In genomic region chr19:28154077-28154476, GRCh38 we compare ENCODE assay signal across 28 cellular contexts.
"Had no signal": no experiment of that assay in that cellular context is flagged by ENCODE, and none has a peak within 500 bp of the region (broad histone marks: within the 10 kb centered on the region; RNA-seq: fewer than 3 reads in every experiment).

No MANE protein-coding gene starts in this region.

- H3K4me1 Mint-ChIP-seq: stimulated activated effector memory CD8-positive, alpha-beta T cell treated with anti-CD3 and anti-CD28 coated beads, Interleukin-12 subunit alpha, Interleukin-12 subunit beta, amount 100 ng/mL, for 72 hours; stimulated activated memory B cell treated with anti-CD40 and anti-IgM and Interleukin-4, amounts not matched to agents 10 μg/mL and 1 μg/mL and 100 μg/mL, for 72 hours; stimulated activated naive CD8-positive, alpha-beta T cell treated with anti-CD3 and anti-CD28 coated beads, Interleukin-15, amount 100 ng/mL, for 72 hours had no signal

- H3K27me3 ChIP-seq: stomach, suprapubic skin, testis, thyroid gland, tibial artery, tibial nerve, transverse colon, upper lobe of left lung, uterus, vagina had no signal

- H3K9me3 Mint-ChIP-seq: stimulated activated naive CD8-positive, alpha-beta T cell treated with anti-CD3 and anti-CD28 coated beads, Interleukin-15, Interleukin-2, amounts not matched to agents 100 ng/mL and 50 ng/mL, for 24 hours had no signal

- H3K9me3 ChIP-seq: suprapubic skin, testis, thoracic aorta, thyroid gland, tibial artery, transverse colon, upper lobe of right lung, uterus, vagina had no signal

- DNase-seq: stimulated activated CD4-positive, alpha-beta T cell treated with anti-CD3 and anti-CD28 coated beads, Interleukin-2, amount 100 ng/mL, for 48 hours; stimulated activated CD4-positive, alpha-beta T cell treated with anti-CD3 and anti-CD28 coated beads, Interleukin-4, amount 100 ng/mL, for 1 hour; stimulated activated CD4-positive, alpha-beta T cell treated with anti-CD3 and anti-CD28 coated beads, Interleukin-4, amount 100 ng/mL, for 24 hours; stimulated activated CD4-positive, alpha-beta T cell treated with anti-CD3 and anti-CD28 coated beads, Interleukin-4, amount 100 ng/mL, for 4 hours; stimulated activated CD8-positive, alpha-beta memory T cell treated with anti-CD3 and anti-CD28 coated beads, Interleukin-4, amount 100 ng/mL, for 48 hours; stimulated activated naive B cell treated with anti-CD40 and anti-IgM and Interleukin-4, amounts not matched to agents 10 μg/mL and 1 μg/mL and 100 μg/mL, for 72 hours; stimulated activated naive CD4-positive, alpha-beta T cell; stimulated activated naive CD4-positive, alpha-beta T cell treated with Interleukin-2 at 50 U/mL for 16 hours; stimulated activated naive CD8-positive, alpha-beta T cell treated with anti-CD3 and anti-CD28 coated beads, Interleukin-15, amount 100 ng/mL, for 72 hours; stimulated activated naive CD8-positive, alpha-beta T cell treated with anti-CD3 and anti-CD28 coated beads, Interleukin-15, Interleukin-2, amounts not matched to agents 100 U/mL and 50 U/mL, for 24 hours; stomach; substantia nigra; testis; thyroid gland; tibial artery; transverse colon; trophoblast cell; upper lobe of left lung; upper lobe of right lung; uterus had no signal

- ATAC-seq: stimulated activated effector memory CD8-positive, alpha-beta T cell treated with anti-CD3 and anti-CD28 coated beads, Interleukin-12 subunit alpha, Interleukin-12 subunit beta, amount 100 ng/mL, for 72 hours; stimulated activated memory B cell treated with anti-CD40 and anti-IgM and Interleukin-4, amounts not matched to agents 10 μg/mL and 1 μg/mL and 100 μg/mL, for 72 hours; stimulated activated naive B cell treated with anti-CD40 and anti-IgM and Interleukin-4, amounts not matched to agents 10 μg/mL and 1 μg/mL and 100 μg/mL, for 72 hours; stimulated activated naive CD8-positive, alpha-beta T cell treated with anti-CD3 and anti-CD28 coated beads, Interleukin-15, amount 100 ng/mL, for 72 hours; stimulated activated naive CD8-positive, alpha-beta T cell treated with anti-CD3 and anti-CD28 coated beads, Interleukin-15, Interleukin-2, amounts not matched to agents 100 U/mL and 50 U/mL, for 24 hours; upper lobe of right lung had no signal

- H3K27ac Mint-ChIP-seq: stimulated activated effector memory CD8-positive, alpha-beta T cell treated with anti-CD3 and anti-CD28 coated beads, Interleukin-12 subunit alpha, Interleukin-12 subunit beta, amount 100 ng/mL, for 72 hours; stimulated activated memory B cell treated with anti-CD40 and anti-IgM and Interleukin-4, amounts not matched to agents 10 μg/mL and 1 μg/mL and 100 μg/mL, for 72 hours; stimulated activated naive B cell treated with anti-CD40 and anti-IgM and Interleukin-4, amounts not matched to agents 10 μg/mL and 1 μg/mL and 100 μg/mL, for 72 hours; stimulated activated naive CD8-positive, alpha-beta T cell treated with anti-CD3 and anti-CD28 coated beads, Interleukin-15, amount 100 ng/mL, for 72 hours; stimulated activated naive CD8-positive, alpha-beta T cell treated with anti-CD3 and anti-CD28 coated beads, Interleukin-15, Interleukin-2, amounts not matched to agents 100 ng/mL and 50 ng/mL, for 24 hours; type B pancreatic cell had no signal

- H3K36me3 Mint-ChIP-seq: stimulated activated effector memory CD8-positive, alpha-beta T cell treated with anti-CD3 and anti-CD28 coated beads, Interleukin-12 subunit alpha, Interleukin-12 subunit beta, amount 100 ng/mL, for 72 hours; stimulated activated memory B cell treated with anti-CD40 and anti-IgM and Interleukin-4, amounts not matched to agents 10 μg/mL and 1 μg/mL and 100 μg/mL, for 72 hours; stimulated activated naive B cell treated with anti-CD40 and anti-IgM and Interleukin-4, amounts not matched to agents 10 μg/mL and 1 μg/mL and 100 μg/mL, for 72 hours; type B pancreatic cell had no signal

- H3K4me1 ChIP-seq: stomach, suprapubic skin, thyroid gland, tibial artery, tibial nerve, transverse colon, upper lobe of left lung, upper lobe of right lung, uterus, vagina had no signal

- H3K27me3 Mint-ChIP-seq: stimulated activated memory B cell treated with anti-CD40 and anti-IgM and Interleukin-4, amounts not matched to agents 10 μg/mL and 1 μg/mL and 100 μg/mL, for 72 hours; stimulated activated naive B cell treated with anti-CD40 and anti-IgM and Interleukin-4, amounts not matched to agents 10 μg/mL and 1 μg/mL and 100 μg/mL, for 72 hours; stimulated activated naive CD8-positive, alpha-beta T cell treated with anti-CD3 and anti-CD28 coated beads, Interleukin-15, amount 100 ng/mL, for 72 hours; stimulated activated naive CD8-positive, alpha-beta T cell treated with anti-CD3 and anti-CD28 coated beads, Interleukin-15, Interleukin-2, amounts not matched to agents 100 ng/mL and 50 ng/mL, for 24 hours had no signal

- H3K27ac ChIP-seq: stomach, suprapubic skin, testis, thoracic aorta, thyroid gland, tibial artery, tibial nerve, transverse colon, upper lobe of left lung, upper lobe of right lung, uterus, vagina had no signal

- H3K4me3 Mint-ChIP-seq: stimulated activated effector memory CD8-positive, alpha-beta T cell treated with anti-CD3 and anti-CD28 coated beads, Interleukin-12 subunit alpha, Interleukin-12 subunit beta, amount 100 ng/mL, for 72 hours; stimulated activated memory B cell treated with anti-CD40 and anti-IgM and Interleukin-4, amounts not matched to agents 10 μg/mL and 1 μg/mL and 100 μg/mL, for 72 hours; stimulated activated naive B cell treated with anti-CD40 and anti-IgM and Interleukin-4, amounts not matched to agents 10 μg/mL and 1 μg/mL and 100 μg/mL, for 72 hours; stimulated activated naive CD8-positive, alpha-beta T cell treated with anti-CD3 and anti-CD28 coated beads, Interleukin-15, amount 100 ng/mL, for 72 hours; stimulated activated naive CD8-positive, alpha-beta T cell treated with anti-CD3 and anti-CD28 coated beads, Interleukin-15, Interleukin-2, amounts not matched to agents 100 ng/mL and 50 ng/mL, for 24 hours; type B pancreatic cell had no signal

- H3K36me3 ChIP-seq: stomach, suprapubic skin, thoracic aorta, thyroid gland, tibial artery, tibial nerve, transverse colon, upper lobe of left lung, upper lobe of right lung, uterus, vagina had no signal

- H3K4me3 ChIP-seq: stomach, suprapubic skin, testis, thoracic aorta, thyroid gland, tibial artery, tibial nerve, transverse colon, upper lobe of left lung, upper lobe of right lung, uterus, vagina had no signal
